Comparison of ENCODE assay signal across 8 cellular contexts in genomic region chr15:74459798-74460197, GRCh38. TPM values are rescaled to one million over a fixed set of nuclear protein-coding genes. Genes with fewer than 3 reads are reported as not detected.
A peak's percentile ranks its signal among the peaks of the same experiment; 100 is the strongest.
DNase-seq lines count a peak whose midpoint lies in the region; ATAC-seq, FAIRE-seq and TF ChIP-seq lines count a peak whose summit lies in the region.
"Not testable (repeated sequence)": the region's sequence is repeated elsewhere in the genome, so short reads cannot be mapped to it uniquely, and the experiment has no call there.

No MANE protein-coding gene starts in this region.

- TF ChIP-seq POLR2A in HepG2 (IDR thresholded peaks at IDR 0.05; ENCODE audit: insufficient read depth in 1 of 2, low read depth in 2 of 2, low read length in 2 of 2); upper lobe of left lung (IDR thresholded peaks at IDR 0.05): not testable (repeated sequence)

- H3K4me2 ChIP-seq in PC-9 (peak overlapping the region; percentile 97), HepG2 (ENCODE audit: low read depth, low read length) (peak overlapping the region; percentile 76)

- not testable (repeated sequence) for H3K27me3 ChIP-seq in CD4-positive, CD25-positive, alpha-beta regulatory T cell (ENCODE audit: control insufficient read depth, insufficient read depth, low read length); PC-9 (ENCODE audit: insufficient read depth, low read depth); HepG2 (ENCODE audit: control insufficient read depth in 1 of 2, insufficient read depth in 2 of 2, low read length in 2 of 2); neuron (ENCODE audit: insufficient read depth, low read length); upper lobe of left lung

- 0 out of 2 replicates have a peak, but pooled peaks cover 11% of the 10 kb centered on the region for H3F3A ChIP-seq in PC-9 (ENCODE audit: insufficient read depth, low read depth)

- peak overlapping the region; percentile 24 to 99 (median 96) for H3K4me3 Mint-ChIP-seq in CD4-positive, CD25-positive, alpha-beta regulatory T cell
- H3K4me3 Mint-ChIP-seq in activated T-cell treated with anti-CD3 and anti-CD28 coated beads, Interleukin-2, amount 50 U/mL, for 24 hours: peak overlapping the region; percentile 94
- H3K4me3 Mint-ChIP-seq in MCF 10A (ENCODE audit: unreplicated experiment): peak overlapping the region; percentile 93

- not testable (repeated sequence) for H3K27ac ChIP-seq in CD4-positive, CD25-positive, alpha-beta regulatory T cell (ENCODE audit: insufficient read depth, low read length, poor library complexity, severe bottlenecking); PC-9; HepG2 (ENCODE audit: extremely low read length, insufficient read depth, low read length)
- H3K27ac ChIP-seq in upper lobe of left lung: peak overlapping the region in 2 of 4 donors; percentile 86 to 92

- not testable (repeated sequence) for TF ChIP-seq RAD21 in HepG2 (CRISPR knock-in tag; IDR thresholded peaks at IDR 0.05)

- H3K36me3 Mint-ChIP-seq in CD4-positive, CD25-positive, alpha-beta regulatory T cell: peaks cover 28% of the 10 kb centered on the region
- peaks cover 62% of the 10 kb centered on the region for H3K36me3 Mint-ChIP-seq in activated T-cell treated with anti-CD3 and anti-CD28 coated beads, Interleukin-2, amount 50 U/mL, for 24 hours (ENCODE audit: low read depth)
- peaks cover 37% of the 10 kb centered on the region for H3K36me3 Mint-ChIP-seq in MCF 10A (ENCODE audit: insufficient read depth, unreplicated experiment)

- ATAC-seq in CD4-positive, CD25-positive, alpha-beta regulatory T cell (ENCODE audit: low read depth in 2 of 2); HepG2; upper lobe of left lung (ENCODE audit: low FRiP score in 2 of 2): not testable (repeated sequence)

- not testable (repeated sequence) for H3K9ac ChIP-seq in HepG2 (ENCODE audit: insufficient read depth, low read depth, low read length)

- peaks cover 31 to 69% (median 49%) of the 10 kb centered on the region in 4 donors for H3K4me1 Mint-ChIP-seq in CD4-positive, CD25-positive, alpha-beta regulatory T cell
- peaks cover 52% of the 10 kb centered on the region for H3K4me1 Mint-ChIP-seq in activated T-cell treated with anti-CD3 and anti-CD28 coated beads, Interleukin-2, amount 50 U/mL, for 24 hours (ENCODE audit: low read depth)
- H3K4me1 Mint-ChIP-seq in MCF 10A (ENCODE audit: insufficient read depth, unreplicated experiment): peaks cover 29% of the 10 kb centered on the region

- not testable (repeated sequence) for H3K4me3 ChIP-seq in CD4-positive, CD25-positive, alpha-beta regulatory T cell (ENCODE audit: low read depth, low read length); PC-9
- peak overlapping the region; percentile 84 for H3K4me3 ChIP-seq in HFF-Myc (replicated peaks; ENCODE audit: low read depth, low read length)
- H3K4me3 ChIP-seq in HepG2 (replicated peaks in 1 of 3; ENCODE audit: insufficient read depth in 1 of 3, low read depth in 2 of 3, low read length in 3 of 3): peak overlapping the region in 1 of 3 experiments; percentile 86; a peak in 1 of 6 replicates
- peak overlapping the region; percentile 94 for H3K4me3 ChIP-seq in neuron (ENCODE audit: low read length)
- H3K4me3 ChIP-seq in upper lobe of left lung: peak overlapping the region in 3 of 4 donors; percentile 59 to 82 (median 75)

- H3K79me2 ChIP-seq in PC-9 (ENCODE audit: low read depth): not testable (repeated sequence)
- peaks cover 29% of the 10 kb centered on the region for H3K79me2 ChIP-seq in HepG2 (ENCODE audit: insufficient read depth, low read length)

- H3K9me3 ChIP-seq in CD4-positive, CD25-positive, alpha-beta regulatory T cell (ENCODE audit: control insufficient read depth in 2 of 2, low read length in 2 of 2); PC-9 (ENCODE audit: insufficient read depth, low read depth); HepG2 (ENCODE audit: low read length); neuron (ENCODE audit: low read length); upper lobe of left lung: not testable (repeated sequence)

- not testable (repeated sequence) for DNase-seq in CD4-positive, CD25-positive, alpha-beta regulatory T cell; HFF-Myc (ENCODE audit: extremely low read depth, low read depth); PC-9; activated T-cell treated with anti-CD3 and anti-CD28 coated beads, Interleukin-2, amount 50 U/mL, for 24 hours; MCF 10A (ENCODE audit: unreplicated experiment); HepG2 (ENCODE audit: low spot score); upper lobe of left lung

- H3K27me3 Mint-ChIP-seq in CD4-positive, CD25-positive, alpha-beta regulatory T cell; activated T-cell treated with anti-CD3 and anti-CD28 coated beads, Interleukin-2, amount 50 U/mL, for 24 hours; MCF 10A (ENCODE audit: insufficient read depth, unreplicated experiment): not testable (repeated sequence)

- intact Hi-C loops in PC-9 (cut with micrococcal nuclease; ENCODE audit: unreplicated experiment): not testable (repeated sequence)
- intact Hi-C loops in MCF 10A (cut with micrococcal nuclease) (loop anchor here (2.0 to 10.0 kb wide), 3 partner anchors 81 to 305 kb away; partner anchors contain the start of genes ARID3B and CLK3), HepG2 (cut with micrococcal nuclease; ENCODE audit: unreplicated experiment) (loop anchor here (2.0 kb wide), 1 partner anchor 75 kb away; no protein-coding TSS in a partner anchor)

- POLR2A ChIA-PET in PC-9 (lab: Charles Lee; ENCODE audit: unreplicated experiment): not testable (repeated sequence)
- POLR2A ChIA-PET in MCF 10A (lab: Yijun Ruan, JAX): interaction anchor here (1.1 to 4.0 kb wide), 4 partner anchors 13 to 86 kb away, joined by 3 to 32 read pairs (median 10); no protein-coding TSS in a partner anchor
- POLR2A ChIA-PET in HepG2 (lab: Yijun Ruan, JAX): interaction anchor here (1.9 to 13.6 kb wide), 3 partner anchors 11 to 33 kb away, joined by 10 to 357 read pairs (median 93); no protein-coding TSS in a partner anchor

- in situ Hi-C loops in HepG2 (cut with HindIII; ENCODE audit: extremely low pct_ligation_motif_present, low pct_unique_long_range_greater_than_20kb): not testable (repeated sequence)

- H3K4me1 ChIP-seq in CD4-positive, CD25-positive, alpha-beta regulatory T cell (ENCODE audit: control insufficient read depth, insufficient read depth, low read length, poor library complexity, severe bottlenecking): peaks cover 12% of the 10 kb centered on the region
- not testable (repeated sequence) for H3K4me1 ChIP-seq in PC-9 (replicated peaks; ENCODE audit: insufficient read depth)
- H3K4me1 ChIP-seq in HepG2 (ENCODE audit: insufficient read depth, low read length) (peaks cover 43% of the 10 kb centered on the region), neuron (ENCODE audit: insufficient read depth, low read length) (peaks cover 16% of the 10 kb centered on the region), upper lobe of left lung (peaks cover 13 to 25% (median 19%) of the 10 kb centered on the region in 4 donors)

- H4K20me1 ChIP-seq in PC-9 (ENCODE audit: insufficient read depth); HepG2 (ENCODE audit: insufficient read depth, low read length): not testable (repeated sequence)

- BruUV-seq in PC-9 (replicated peaks; lab: Mats Ljungman, UMichigan); MCF 10A (replicated peaks; lab: Mats Ljungman, UMichigan); HepG2 (replicated peaks; lab: Mats Ljungman, UMichigan): not testable (repeated sequence)

- not testable (repeated sequence) for H2AFZ ChIP-seq in PC-9; HepG2 (ENCODE audit: low read length); neuron (ENCODE audit: low read depth, low read length)

- not testable (repeated sequence) for H3K9me3 Mint-ChIP-seq in CD4-positive, CD25-positive, alpha-beta regulatory T cell; activated T-cell treated with anti-CD3 and anti-CD28 coated beads, Interleukin-2, amount 50 U/mL, for 24 hours
- H3K9me3 Mint-ChIP-seq in MCF 10A (ENCODE audit: unreplicated experiment): peaks cover 13% of the 10 kb centered on the region

- TF ChIP-seq EP300 in HepG2 (IDR thresholded peaks at IDR 0.05; ENCODE audit: low read depth in 2 of 2, low read length in 2 of 2); HepG2 (CRISPR knock-in tag; IDR thresholded peaks at IDR 0.05; ENCODE audit: borderline replicate concordance); upper lobe of left lung (IDR thresholded peaks at IDR 0.05): not testable (repeated sequence)

- not testable (repeated sequence) for FAIRE-seq in HepG2 (lab: Jason Lieb, UNC)

- CTCF ChIA-PET in PC-9 (lab: Charles Lee): not testable (repeated sequence)
- CTCF ChIA-PET in MCF 10A (lab: Yijun Ruan, JAX) (interaction anchor here (0.6 to 0.9 kb wide), 3 partner anchors 77 to 172 kb away, joined by 3 read pairs; no protein-coding TSS in a partner anchor), HepG2 (lab: Yijun Ruan, JAX; ENCODE audit: low intra/inter-chr PET ratio, low total read pairs) (interaction anchor here (1.2 kb wide), 1 partner anchor 29 kb away, joined by 3 read pairs; no protein-coding TSS in a partner anchor)

- not testable (repeated sequence) for H3K9me2 ChIP-seq in PC-9 (ENCODE audit: insufficient read depth)

- H3K36me3 ChIP-seq in CD4-positive, CD25-positive, alpha-beta regulatory T cell (ENCODE audit: control insufficient read depth, insufficient read depth, low read length): peaks cover 27% of the 10 kb centered on the region
- H3K36me3 ChIP-seq in PC-9 (ENCODE audit: low read depth): not testable (repeated sequence)
- H3K36me3 ChIP-seq in HepG2 (replicated peaks in 1 of 2; ENCODE audit: control insufficient read depth in 1 of 2, insufficient read depth in 2 of 2, low read length in 2 of 2) (peaks cover 0 to 11% of the 10 kb centered on the region in 2 experiments; a peak in 2 of 5 replicates), neuron (ENCODE audit: insufficient read depth, low read length) (peaks cover 16% of the 10 kb centered on the region), upper lobe of left lung (peaks cover 0 to 40% (median 2%) of the 10 kb centered on the region in 4 donors)

- 95% methylated on average over 14 of the region's 14 CpGs for WGBS in HepG2 (ENCODE audit: low lambda C conversion rate)
- WGBS in upper lobe of left lung, 2 donors: 92 to 98% methylated on average over 13 to 14 of the region's 14 CpGs

- H3K27ac Mint-ChIP-seq in CD4-positive, CD25-positive, alpha-beta regulatory T cell: peak overlapping the region in 2 of 3 donors; percentile 91 to 92
- not testable (repeated sequence) for H3K27ac Mint-ChIP-seq in activated T-cell treated with anti-CD3 and anti-CD28 coated beads, Interleukin-2, amount 50 U/mL, for 24 hours
- peak overlapping the region; percentile 70 for H3K27ac Mint-ChIP-seq in MCF 10A (ENCODE audit: low read depth, unreplicated experiment)

- TF ChIP-seq CTCF in HFF-Myc (IDR thresholded peaks at IDR 0.05; ENCODE audit: low read depth, low read length, missing control alignments); PC-9 (conservative IDR thresholded peaks at IDR 0.05); MCF 10A (IDR thresholded peaks at IDR 0.05; ENCODE audit: unreplicated experiment); HepG2 (CRISPR knock-in tag; IDR thresholded peaks at IDR 0.05); upper lobe of left lung (IDR thresholded peaks at IDR 0.05): not testable (repeated sequence)

RNA-seq across cellular contexts. Expression of gene UBL7, which starts 1.2 kb away (rescaled TPM):
- total RNA-seq in CD4-positive, CD25-positive, alpha-beta regulatory T cell: 30.9 TPM
- 100 to 1,000 TPM; 123 to 177 (median 144) TPM for polyA plus RNA-seq in CD4-positive, CD25-positive, alpha-beta regulatory T cell
- total RNA-seq in PC-9 (2021) (73.9 and 89.6 TPM in 2 replicates), MCF 10A (2022) (55.5 and 56.4 TPM in 2 replicates), HepG2 (2016; rRNA removed; fragmentation: Illumina TruSeq; extraction: Trizol) (55.0 and 63.2 TPM in 2 replicates), upper lobe of left lung (10 to 100 TPM; 22.0 to 53.1 (median 48.6) TPM)
- total RNA-seq in HepG2 (2016; cell fraction: cytosol; rRNA removed; fragmentation: Illumina TruSeq; extraction: Trizol; ENCODE audit: low read depth): 40.0 and 66.0 TPM in 2 replicates
- total RNA-seq in HepG2 (2016; cell fraction: insoluble cytoplasmic fraction; rRNA removed; fragmentation: Illumina TruSeq; extraction: Trizol): 52.3 and 63.7 TPM in 2 replicates
- 56.6 and 72.2 TPM in 2 replicates for total RNA-seq in HepG2 (2016; cell fraction: membrane; rRNA removed; fragmentation: Illumina TruSeq; extraction: Trizol)
- total RNA-seq in HepG2 (2016; cell fraction: nucleus; rRNA removed; fragmentation: Illumina TruSeq; extraction: Trizol): 14.7 and 21.3 TPM in 2 replicates
- polyA plus RNA-seq in HepG2 (2011; rRNA removed): 63.5 and 65.3 TPM in 2 replicates
- 57.8 and 86.0 TPM in 2 replicates for polyA plus RNA-seq in HepG2 (2011; cell fraction: cytosol; rRNA removed)
- 25.5 and 27.0 TPM in 2 replicates for polyA plus RNA-seq in HepG2 (2011; cell fraction: nucleus; rRNA removed)
- 38.1 and 49.1 TPM in 2 replicates for polyA plus RNA-seq in HepG2 (2012)
- 60.3 and 88.5 TPM in 2 replicates for polyA plus RNA-seq in HepG2 (2016; cell fraction: cytosol; fragmentation: Illumina TruSeq; extraction: Trizol; ENCODE audit: low read depth)
- 70.2 and 77.9 TPM in 2 replicates for polyA plus RNA-seq in HepG2 (2016; cell fraction: insoluble cytoplasmic fraction; fragmentation: Illumina TruSeq; extraction: Trizol; ENCODE audit: low read depth)
- 79.8 and 95.5 TPM in 2 replicates for polyA plus RNA-seq in HepG2 (2016; cell fraction: membrane; fragmentation: Illumina TruSeq; extraction: Trizol; ENCODE audit: low read depth)
- 32.2 and 35.3 TPM in 2 replicates for polyA plus RNA-seq in HepG2 (2016; cell fraction: nucleus; fragmentation: Illumina TruSeq; extraction: Trizol; ENCODE audit: insufficient read depth, low read depth)
- 109 and 162 TPM in 2 replicates for polyA minus RNA-seq in HepG2 (2011; rRNA and poly(A)+ RNA removed; ENCODE audit: low replicate concordance)
- polyA minus RNA-seq in HepG2 (2011; cell fraction: cytosol; rRNA and poly(A)+ RNA removed): 22.8 and 25.9 TPM in 2 replicates
- 11.3 and 16.4 TPM in 2 replicates for polyA minus RNA-seq in HepG2 (2011; cell fraction: nucleus; rRNA and poly(A)+ RNA removed)

RNA-seq across cellular contexts. Expression of gene SEMA7A, which starts 26.0 kb away (rescaled TPM):
- 5.0 TPM for total RNA-seq in CD4-positive, CD25-positive, alpha-beta regulatory T cell
- polyA plus RNA-seq in CD4-positive, CD25-positive, alpha-beta regulatory T cell: under 1 TPM in 3 of 4 donors, not detected in 1; 0.09 to 0.39 (median 0.11) TPM
- 8.3 and 14.5 TPM in 2 replicates for total RNA-seq in PC-9 (2021)
- 0.81 and 1.6 TPM in 2 replicates for total RNA-seq in MCF 10A (2022)
- total RNA-seq in HepG2 (2016; rRNA removed; fragmentation: Illumina TruSeq; extraction: Trizol): 7.1 and 15.8 TPM in 2 replicates
- 6.7 and 6.9 TPM in 2 replicates for total RNA-seq in HepG2 (2016; cell fraction: cytosol; rRNA removed; fragmentation: Illumina TruSeq; extraction: Trizol; ENCODE audit: low read depth)
- 5.8 and 16.8 TPM in 2 replicates for total RNA-seq in HepG2 (2016; cell fraction: insoluble cytoplasmic fraction; rRNA removed; fragmentation: Illumina TruSeq; extraction: Trizol)
- 6.1 and 7.5 TPM in 2 replicates for total RNA-seq in HepG2 (2016; cell fraction: membrane; rRNA removed; fragmentation: Illumina TruSeq; extraction: Trizol)
- 18.1 and 21.2 TPM in 2 replicates for total RNA-seq in HepG2 (2016; cell fraction: nucleus; rRNA removed; fragmentation: Illumina TruSeq; extraction: Trizol)
- polyA plus RNA-seq in HepG2 (2011; rRNA removed): 9.0 and 11.3 TPM in 2 replicates
- polyA plus RNA-seq in HepG2 (2011; cell fraction: cytosol; rRNA removed): 9.5 and 11.5 TPM in 2 replicates
- polyA plus RNA-seq in HepG2 (2011; cell fraction: nucleus; rRNA removed): 27.8 and 40.2 TPM in 2 replicates
- polyA plus RNA-seq in HepG2 (2012): 6.1 and 9.1 TPM in 2 replicates
- polyA plus RNA-seq in HepG2 (2016; cell fraction: cytosol; fragmentation: Illumina TruSeq; extraction: Trizol; ENCODE audit: low read depth): 0.77 and 0.90 TPM in 2 replicates
- 3.7 and 5.2 TPM in 2 replicates for polyA plus RNA-seq in HepG2 (2016; cell fraction: insoluble cytoplasmic fraction; fragmentation: Illumina TruSeq; extraction: Trizol; ENCODE audit: low read depth)
- polyA plus RNA-seq in HepG2 (2016; cell fraction: membrane; fragmentation: Illumina TruSeq; extraction: Trizol; ENCODE audit: low read depth): 2.0 and 2.2 TPM in 2 replicates
- 40.2 and 42.1 TPM in 2 replicates for polyA plus RNA-seq in HepG2 (2016; cell fraction: nucleus; fragmentation: Illumina TruSeq; extraction: Trizol; ENCODE audit: insufficient read depth, low read depth)
- polyA minus RNA-seq in HepG2 (2011; rRNA and poly(A)+ RNA removed; ENCODE audit: low replicate concordance): 1.2 and 27.6 TPM in 2 replicates
- polyA minus RNA-seq in HepG2 (2011; cell fraction: cytosol; rRNA and poly(A)+ RNA removed): 8.8 and 9.2 TPM in 2 replicates
- polyA minus RNA-seq in HepG2 (2011; cell fraction: nucleus; rRNA and poly(A)+ RNA removed): 13.6 and 14.7 TPM in 2 replicates
- total RNA-seq in upper lobe of left lung: 1 to 10 TPM; 1.0 to 9.1 (median 5.3) TPM
